In genomic region chr6:157732007-157732406, GRCh38 we compare ENCODE assay signal across 17 cellular contexts.
"Had no signal": no experiment of that assay in that cellular context is flagged by ENCODE, and none has a peak within 500 bp of the region (broad histone marks: within the 10 kb centered on the region; RNA-seq: fewer than 3 reads in every experiment).

No MANE protein-coding gene starts in this region.

- H3K4me1 ChIP-seq: uterus had no signal

- H3K27me3 Mint-ChIP-seq: naive thymus-derived CD8-positive, alpha-beta T cell had no signal

- H3K27ac Mint-ChIP-seq: activated CD4-positive, alpha-beta T cell treated with anti-CD3 and anti-CD28 coated beads, Interleukin-2, amount 10 ng/mL, durations not matched to agents 7 days and 5 days; activated naive CD4-positive, alpha-beta T cell treated with anti-CD3 and anti-CD28 coated beads, Interleukin-2, amount 50 U/mL, for 72 hours; immature natural killer cell had no signal

- H3K36me3 Mint-ChIP-seq: immature natural killer cell; naive thymus-derived CD8-positive, alpha-beta T cell had no signal

- H3K9me3 Mint-ChIP-seq: activated CD4-positive, alpha-beta T cell treated with anti-CD3 and anti-CD28 coated beads, Interleukin-2, amount 10 ng/mL, durations not matched to agents 7 days and 5 days; activated naive CD4-positive, alpha-beta T cell treated with anti-CD3 and anti-CD28 coated beads, Interleukin-2, amount 50 U/mL, for 72 hours; immature natural killer cell had no signal

- H3K27me3 ChIP-seq: tibial nerve, uterus had no signal

- H3K4me3 ChIP-seq: tibial nerve, uterus had no signal

- DNase-seq: activated CD4-positive, alpha-beta T cell treated with anti-CD3 and anti-CD28 coated beads, Interleukin-2, amount 10 ng/mL, durations not matched to agents 7 days and 5 days; activated CD8-positive, alpha-beta memory T cell treated with anti-CD3 and anti-CD28 coated beads, Interleukin-2, amount 50 U/mL, for 4 hours; activated effector memory CD4-positive, alpha-beta T cell treated with anti-CD3 and anti-CD28 coated beads, Interleukin-2, amount 50 U/mL, for 16 hours; activated T-cell treated with anti-CD3 and anti-CD28 coated beads, Interleukin-2, amount 50 U/mL, for 48 hours; cerebellar nuclear complex; cortex of kidney; immature natural killer cell; mesenchymal stem cell; naive thymus-derived CD8-positive, alpha-beta T cell; stimulated activated CD8-positive, alpha-beta memory T cell treated with anti-CD3 and anti-CD28 coated beads, Interleukin-4, amount 100 ng/mL, for 48 hours; stimulated activated naive CD8-positive, alpha-beta T cell treated with anti-CD3 and anti-CD28 coated beads, Interleukin-15, Interleukin-2, amounts not matched to agents 100 U/mL and 50 U/mL, for 24 hours; substantia nigra; T1000; uterus had no signal

- ATAC-seq: activated naive CD4-positive, alpha-beta T cell treated with anti-CD3 and anti-CD28 coated beads, Interleukin-2, amount 50 U/mL, for 72 hours; naive thymus-derived CD8-positive, alpha-beta T cell; stimulated activated naive CD8-positive, alpha-beta T cell treated with anti-CD3 and anti-CD28 coated beads, Interleukin-15, Interleukin-2, amounts not matched to agents 100 U/mL and 50 U/mL, for 24 hours had no signal

- H3K36me3 ChIP-seq: tibial nerve, uterus had no signal

- H3K4me1 Mint-ChIP-seq: activated CD4-positive, alpha-beta T cell treated with anti-CD3 and anti-CD28 coated beads, Interleukin-2, amount 10 ng/mL, durations not matched to agents 7 days and 5 days; immature natural killer cell; naive thymus-derived CD8-positive, alpha-beta T cell had no signal

- H3K27ac ChIP-seq: tibial nerve, uterus had no signal

- H3K9me3 ChIP-seq: tibial nerve, uterus had no signal

- FAIRE-seq: frontal cortex had no signal

- H3K4me3 Mint-ChIP-seq: activated CD4-positive, alpha-beta T cell treated with anti-CD3 and anti-CD28 coated beads, Interleukin-2, amount 10 ng/mL, durations not matched to agents 7 days and 5 days; immature natural killer cell; naive thymus-derived CD8-positive, alpha-beta T cell had no signal
